ENCODE assay signal across 12 cellular contexts in genomic region chr19:49820125-49820524, GRCh38. TPM values are rescaled to one million over a fixed set of nuclear protein-coding genes. Genes with fewer than 3 reads are reported as not detected.
A peak's percentile ranks its signal among the peaks of the same experiment; 100 is the strongest.
DNase-seq lines count a peak whose midpoint lies in the region; ATAC-seq and TF ChIP-seq lines count a peak whose summit lies in the region.
"Had no signal": no experiment of that assay in that cellular context is flagged by ENCODE, and none has a peak within 500 bp of the region (broad histone marks: within the 10 kb centered on the region; RNA-seq: fewer than 3 reads in every experiment).

No MANE protein-coding gene starts in this region.

- peaks cover 13% of the 10 kb centered on the region for H3K36me3 Mint-ChIP-seq in type B pancreatic cell

- H3K36me3 ChIP-seq in cardiac muscle cell: peaks cover 5% of the 10 kb centered on the region

- H3K27ac ChIP-seq in cardiac muscle cell: peak overlapping the region; percentile 62

- H3K27me3 ChIP-seq in cardiac muscle cell: no peaks in the 10 kb centered on the region

- H3K4me1 Mint-ChIP-seq in type B pancreatic cell (ENCODE audit: unreplicated experiment): peaks cover 11% of the 10 kb centered on the region

- H3K27ac Mint-ChIP-seq in type B pancreatic cell: peak overlapping the region; percentile 99

- DNase-seq in Right ventricle myocardium inferior (ENCODE audit: missing footprints) (no peak), cardiac septum (ENCODE audit: low spot score) (no peak), NCI-H510A (lab: John Stamatoyannopoulos, UW) (peak; percentile 70), cardiac muscle cell (ENCODE audit: low read depth in 1 of 2, low spot score in 1 of 2) (peak in 1 of 2 donors; percentile 70), type B pancreatic cell (ENCODE audit: extremely low spot score, unreplicated experiment) (no peak), iPS-NIHi11 (ENCODE audit: low spot score) (no peak), cerebellum (ENCODE audit: low spot score) (no peak), anterior cingulate cortex (lab: John Stamatoyannopoulos, UW) (no peak)
- DNase-seq: H9; kidney glomerular epithelial cell; stimulated activated CD4-positive, alpha-beta T cell treated with anti-CD3 and anti-CD28 coated beads, Interleukin-4, amount 100 ng/mL, for 1 hour had no signal

- H3K4me1 ChIP-seq in cardiac muscle cell (ENCODE audit: low read depth): peaks cover 12% of the 10 kb centered on the region

- H3K9me3 Mint-ChIP-seq in type B pancreatic cell: no peaks in the 10 kb centered on the region
- H3K9me3 Mint-ChIP-seq: central memory CD8-positive, alpha-beta T cell; H9 had no signal

- no peaks in the 10 kb centered on the region for H3K27me3 Mint-ChIP-seq in type B pancreatic cell
- H3K27me3 Mint-ChIP-seq: central memory CD8-positive, alpha-beta T cell had no signal

- no peaks in the 10 kb centered on the region for H3K9me3 ChIP-seq in cardiac muscle cell (ENCODE audit: low read depth)

- intact Hi-C loops in Right ventricle myocardium inferior (cut with DNase I): no loop called here
- intact Hi-C loops in cardiac septum (cut with DNase I): no loop called here

- peak overlapping the region; percentile 70 for H3K4me3 Mint-ChIP-seq in type B pancreatic cell

- no peak overlapping the region for H3K4me3 ChIP-seq in cardiac muscle cell

- peak; percentile 18 for ATAC-seq in Right ventricle myocardium inferior

- TF ChIP-seq CTCF in cardiac muscle cell (IDR thresholded peaks at IDR 0.05; ENCODE audit: low read depth, low read length) (no peak), type B pancreatic cell (conservative IDR thresholded peaks at IDR 0.05) (no peak)

RNA-seq across cellular contexts. Expression of gene MED25, which starts 2.0 kb away (rescaled TPM):
- total RNA-seq in Right ventricle myocardium inferior (70.4 TPM), cardiac septum (33.0 TPM), cardiac muscle cell (68.7 and 83.7 TPM in 2 replicates), type B pancreatic cell (ENCODE audit: low replicate concordance) (88.5 and 88.9 TPM in 2 replicates), cerebellum (21.6 TPM)
- 69.9 and 73.2 TPM in 2 replicates for polyA plus RNA-seq in cardiac muscle cell

RNA-seq across cellular contexts. Expression of gene FUZ, which starts 7.0 kb away (rescaled TPM):
- total RNA-seq in Right ventricle myocardium inferior (21.0 TPM), cardiac septum (13.7 TPM), cardiac muscle cell (37.8 and 60.8 TPM in 2 replicates), type B pancreatic cell (ENCODE audit: low replicate concordance) (26.8 and 29.3 TPM in 2 replicates), cerebellum (15.3 TPM)
- 35.6 and 39.0 TPM in 2 replicates for polyA plus RNA-seq in cardiac muscle cell

RNA-seq across cellular contexts. Expression of gene PTOV1, which starts 30.8 kb away (rescaled TPM):
- total RNA-seq in Right ventricle myocardium inferior: 122 TPM
- total RNA-seq in cardiac septum: 95.8 TPM
- total RNA-seq in cardiac muscle cell: 290 and 380 TPM in 2 replicates
- polyA plus RNA-seq in cardiac muscle cell: 445 and 583 TPM in 2 replicates
- total RNA-seq in type B pancreatic cell (ENCODE audit: low replicate concordance): 248 and 388 TPM in 2 replicates
- 86.3 TPM for total RNA-seq in cerebellum

RNA-seq across cellular contexts. Expression of gene PNKP, which starts 47.3 kb away (rescaled TPM):
- 36.9 TPM for total RNA-seq in Right ventricle myocardium inferior
- total RNA-seq in cardiac septum: 49.5 TPM
- total RNA-seq in cardiac muscle cell: 73.8 and 74.5 TPM in 2 replicates
- polyA plus RNA-seq in cardiac muscle cell: 69.7 and 98.4 TPM in 2 replicates
- 72.3 and 125 TPM in 2 replicates for total RNA-seq in type B pancreatic cell (ENCODE audit: low replicate concordance)
- 31.0 TPM for total RNA-seq in cerebellum

RNA-seq across cellular contexts. Expression of gene AP2A1, which starts 53.3 kb away (rescaled TPM):
- total RNA-seq in Right ventricle myocardium inferior (76.4 TPM), cardiac septum (63.9 TPM), cardiac muscle cell (152 and 153 TPM in 2 replicates), type B pancreatic cell (ENCODE audit: low replicate concordance) (75.2 and 82.9 TPM in 2 replicates), cerebellum (45.5 TPM)
- polyA plus RNA-seq in cardiac muscle cell: 64.2 and 78.0 TPM in 2 replicates
